Comparison of ENCODE assay signal across 8 cellular contexts in genomic region chr13:30673669-30674521, GRCh38. TPM values are rescaled to one million over a fixed set of nuclear protein-coding genes. Genes with fewer than 3 reads are reported as not detected.
A peak's percentile ranks its signal among the peaks of the same experiment; 100 is the strongest.
DNase-seq lines count a peak whose midpoint lies in the region; ATAC-seq and TF ChIP-seq lines count a peak whose summit lies in the region.

No MANE protein-coding gene starts in this region.

- H3K27me3 Mint-ChIP-seq in GM23338 (ENCODE audit: insufficient read depth, low read depth, poor library complexity): peaks cover 17% of the 10 kb centered on the region

- no peak for TF ChIP-seq POLR2A in stomach (IDR thresholded peaks at IDR 0.05)

- no peaks in the 10 kb centered on the region for H3K79me2 ChIP-seq in GM23338 (replicated peaks; ENCODE audit: insufficient read depth)
- no peaks in the 10 kb centered on the region for H3K79me2 ChIP-seq in neural cell (replicated peaks; ENCODE audit: insufficient read depth, low read length)

- H3K4me1 Mint-ChIP-seq in GM23338: peaks cover 3% of the 10 kb centered on the region; the same call in 1 of the 3 replicates

- peak overlapping the region; percentile 74 for H3K4me2 ChIP-seq in GM23338
- H3K4me2 ChIP-seq in neural cell (ENCODE audit: low read length): no peak overlapping the region

- H3K27me3 ChIP-seq in GM23338 (ENCODE audit: insufficient read depth): peaks cover 11% of the 10 kb centered on the region
- H3K27me3 ChIP-seq in RWPE2 (ENCODE audit: insufficient read depth, poor library complexity, severe bottlenecking): no peaks in the 10 kb centered on the region
- H3K27me3 ChIP-seq in neural cell (ENCODE audit: insufficient read depth, low read depth, low read length): no peaks in the 10 kb centered on the region
- no peaks in the 10 kb centered on the region for H3K27me3 ChIP-seq in stomach

- H3K9ac ChIP-seq in neural cell (ENCODE audit: low read length): peak overlapping the region; percentile 47

- H3K36me3 ChIP-seq in GM23338 (ENCODE audit: insufficient read depth): no peaks in the 10 kb centered on the region
- no peaks in the 10 kb centered on the region for H3K36me3 ChIP-seq in RWPE2 (ENCODE audit: low read depth)
- no peaks in the 10 kb centered on the region for H3K36me3 ChIP-seq in neural cell (ENCODE audit: insufficient read depth, low read length)
- no peaks in the 10 kb centered on the region for H3K36me3 ChIP-seq in stomach

- no peaks in the 10 kb centered on the region for H3K9me3 Mint-ChIP-seq in GM23338

- TF ChIP-seq EP300 in neural cell (conservative IDR thresholded peaks at IDR 0.05; ENCODE audit: poor library complexity, severe bottlenecking): peak; percentile 54
- TF ChIP-seq EP300 in stomach (IDR thresholded peaks at IDR 0.05): no peak

- H2AFZ ChIP-seq in GM23338: peak overlapping the region; percentile 80
- H2AFZ ChIP-seq in neural cell (ENCODE audit: low read depth, low read length): peak overlapping the region; percentile 43

- ATAC-seq in GM23338 (peak; percentile 95), RWPE2 (ENCODE audit: low read depth) (peak; percentile 92)

- H3K27ac ChIP-seq in GM23338 (ENCODE audit: low read depth) (no peak overlapping the region), RWPE2 (ENCODE audit: poor library complexity, severe bottlenecking) (peak overlapping the region; percentile 30), neural cell (ENCODE audit: low read length) (no peak overlapping the region), stomach (peak overlapping the region; percentile 55 to 90 (median 77))

- TF ChIP-seq CTCF in GM23338 (conservative IDR thresholded peaks at IDR 0.05; ENCODE audit: low read depth in 2 of 2) (peak; percentile 51 to 61), RWPE2 (IDR thresholded peaks at IDR 0.05; ENCODE audit: poor library complexity, severe bottlenecking) (peak; percentile 77), neural cell (IDR thresholded peaks at IDR 0.05; ENCODE audit: poor library complexity, severe bottlenecking) (peak; percentile 82), stomach (IDR thresholded peaks at IDR 0.05) (peak in 3 of 7 experiments; percentile 68 to 71 (median 69))

- H4K20me1 ChIP-seq in GM23338 (replicated peaks; ENCODE audit: insufficient read depth) (no peaks in the 10 kb centered on the region), neural cell (ENCODE audit: insufficient read depth) (no peaks in the 10 kb centered on the region)

- peak; percentile 91 for DNase-seq in Daoy (ENCODE audit: low read depth)
- peak; percentile 85 for DNase-seq in GM23338 (ENCODE audit: low spot score)
- DNase-seq in Kasumi-1 (lab: John Stamatoyannopoulos, UW): peak; percentile 30 to 41
- peak; percentile 80 for DNase-seq in RWPE2 (ENCODE audit: low spot score)
- DNase-seq in activated effector memory CD4-positive, alpha-beta T cell treated with Interleukin-2 at 50 U/mL for 16 hours: peak; percentile 84
- DNase-seq in fibroblast of the conjunctiva (ENCODE audit: low read depth): peak; percentile 61
- DNase-seq in stomach: peak; percentile 91

- H3K4me3 ChIP-seq in GM23338 (peak overlapping the region; percentile 57), RWPE2 (ENCODE audit: severe bottlenecking) (peak overlapping the region; percentile 40), neural cell (ENCODE audit: low read length) (peak overlapping the region; percentile 68), stomach (peak overlapping the region; percentile 48 to 54 (median 52))

- no peaks in the 10 kb centered on the region for H3K9me3 ChIP-seq in RWPE2 (ENCODE audit: severe bottlenecking)
- no peaks in the 10 kb centered on the region for H3K9me3 ChIP-seq in neural cell (ENCODE audit: low read length)
- H3K9me3 ChIP-seq in stomach: no peaks in the 10 kb centered on the region

- WGBS in stomach, 5 donors: 0 to 1% (median 1%) methylated on average over 35 to 72 of the region's 72 CpGs

- H3K4me1 ChIP-seq in GM23338 (ENCODE audit: insufficient read depth) (0 out of 2 replicates have a peak, but pooled peaks cover 4% of the 10 kb centered on the region), RWPE2 (ENCODE audit: insufficient read depth, poor library complexity, severe bottlenecking) (peaks cover 6% of the 10 kb centered on the region), stomach (peaks cover 6 to 22% (median 12%) of the 10 kb centered on the region in 4 donors)

- H3K9me2 ChIP-seq in GM23338 (ENCODE audit: insufficient read depth): no peaks in the 10 kb centered on the region
- no peaks in the 10 kb centered on the region for H3K9me2 ChIP-seq in neural cell (ENCODE audit: insufficient read depth, low read length)

- no peak overlapping the region; the same call in 1 of the 2 replicates for H3K27ac Mint-ChIP-seq in GM23338

- no peaks in the 10 kb centered on the region for H3F3A ChIP-seq in GM23338 (replicated peaks; ENCODE audit: low read depth)
- H3F3A ChIP-seq in neural cell (ENCODE audit: insufficient read depth, low read length, poor library complexity, severe bottlenecking): no peaks in the 10 kb centered on the region

- peak; percentile 59 for TF ChIP-seq RAD21 in neural cell (conservative IDR thresholded peaks at IDR 0.05)

- peak overlapping the region; percentile 89 for H3K4me3 Mint-ChIP-seq in GM23338

- no peaks in the 10 kb centered on the region for H3K36me3 Mint-ChIP-seq in GM23338 (ENCODE audit: low read depth)

- intact Hi-C loops in stomach (cut with DNase I; ENCODE audit: low total_unique reads): no loop called here

TF ChIP-seq in GM23338, 12 proteins besides CTCF, POLR2A, EP300 and RAD21:
- TF ChIP-seq STAT1 (IDR thresholded peaks at IDR 0.05; ENCODE audit: unreplicated experiment) (no peak), POLR2AphosphoS5 (IDR thresholded peaks at IDR 0.05; ENCODE audit: low read depth) (no peak), CREB1 (CRISPR knock-in tag; IDR thresholded peaks at IDR 0.05; ENCODE audit: low read depth) (peak; percentile 21; the same call in 1 of the 2 replicates), ETS1 (IDR thresholded peaks at IDR 0.05) (0 out of 2 replicates have a peak, but pooled peaks have one; percentile 23)

TF ChIP-seq in neural cell, 6 proteins besides CTCF, POLR2A, EP300 and RAD21:
- TF ChIP-seq SMC3 (conservative IDR thresholded peaks at IDR 0.05; ENCODE audit: poor library complexity): peak; percentile 68
- no peak for TF ChIP-seq EZH2 (IDR thresholded peaks at IDR 0.05; ENCODE audit: borderline replicate concordance, insufficient read depth, low read length, poor library complexity, severe bottlenecking)
- TF ChIP-seq TAF1 (IDR thresholded peaks at IDR 0.05; ENCODE audit: low read depth): no peak
- peak; percentile 22 for TF ChIP-seq POLR2AphosphoS5 (IDR thresholded peaks at IDR 0.05)
- peak; percentile 36 for TF ChIP-seq REST (IDR thresholded peaks at IDR 0.05; ENCODE audit: borderline replicate concordance)
- peak; percentile 70 for TF ChIP-seq MXI1 (conservative IDR thresholded peaks at IDR 0.05; ENCODE audit: poor library complexity, severe bottlenecking)
TF ChIP-seq in neural cell: peak in this region for 4.

RNA-seq across cellular contexts. Expression of gene USPL1, which starts 56.2 kb away (rescaled TPM):
- total RNA-seq in Daoy (2014; rRNA removed; shearing (Covaris generic)): 17.5 and 23.5 TPM in 2 replicates
- total RNA-seq in GM23338 (2014; rRNA removed; shearing (Covaris generic)): 17.9 and 24.1 TPM in 2 replicates
- polyA plus RNA-seq in GM23338 (2016; fragmentation: Nextera tagmentation; extraction: Ambion mirVana) (9.4 and 12.4 TPM in 2 replicates), neural cell (60.1 and 67.1 TPM in 2 replicates), stomach (1 to 10 TPM; 5.5 to 7.4 (median 6.1) TPM)
- 83.5 and 89.1 TPM in 2 replicates for polyA minus RNA-seq in neural cell
- 10 to 100 TPM in 4 of 5 donors, 1 to 10 TPM in 1; 6.4 to 33.9 (median 16.3) TPM for total RNA-seq in stomach

Comparison
In these comparisons a context has a peak if more than half of its experiments do, and no peak if none do; other contexts are left out.
1. DNase-seq: peak in every context shown above with its lines; median percentile 91 in Daoy; 91 in stomach; 85 in GM23338; 84 in activated effector memory CD4-positive, alpha-beta T cell treated with Interleukin-2 at 50 U/mL for 16 hours; 80 in RWPE2; 61 in fibroblast of the conjunctiva; 36 in Kasumi-1.
2. H3K27ac ChIP-seq: peak in RWPE2 (single experiment) and stomach (5 of 5); none in GM23338 (single experiment) and neural cell (single experiment).
3. Peak in every context shown above with its lines, with median percentiles within 50 percentile points of each other: H3K4me3 ChIP-seq.